12 cellular contexts compared by ENCODE assay signal in the genomic region with DNA sequence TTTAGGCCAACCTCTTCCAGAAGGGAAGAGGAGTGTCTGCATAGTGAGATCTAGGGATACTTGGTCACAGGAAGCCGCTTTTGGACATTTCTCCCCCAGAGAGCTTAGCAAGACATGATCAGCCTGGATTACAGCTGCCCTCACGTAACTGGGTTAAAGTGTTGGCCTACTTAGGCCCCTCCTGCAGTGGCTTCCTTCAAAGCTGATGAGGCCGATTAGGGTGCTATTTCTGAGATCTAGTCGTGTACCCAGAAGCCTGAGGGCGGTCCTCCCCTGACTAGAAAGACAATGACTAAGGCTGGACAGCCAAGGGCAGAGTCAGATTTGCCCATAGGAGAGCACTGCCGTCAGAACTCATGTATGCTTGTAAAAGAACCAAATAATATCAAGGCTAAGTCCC.
"Had no signal": no experiment of that assay in that cellular context is flagged by ENCODE, and none has a peak within 500 bp of the region (broad histone marks: within the 10 kb centered on the region; RNA-seq: fewer than 3 reads in every experiment).

No MANE protein-coding gene starts in this region.

- H3K4me3 ChIP-seq: vagina had no signal

- H3K27ac ChIP-seq: neutrophil, vagina had no signal

- H3K27me3 Mint-ChIP-seq: activated CD8-positive, alpha-beta T cell treated with anti-CD3 and anti-CD28 coated beads for 36 hours; naive thymus-derived CD8-positive, alpha-beta T cell had no signal

- H3K27me3 ChIP-seq: neutrophil, vagina had no signal

- DNase-seq: activated CD4-positive, alpha-beta T cell treated with anti-CD3 and anti-CD28 coated beads for 4 hours; activated CD8-positive, alpha-beta memory T cell treated with anti-CD3 and anti-CD28 coated beads, Interleukin-2, amount 50 U/mL, for 4 hours; activated CD8-positive, alpha-beta T cell treated with anti-CD3 and anti-CD28 coated beads for 36 hours; central memory CD4-positive, alpha-beta T cell; cortex of kidney; left colon; naive thymus-derived CD8-positive, alpha-beta T cell; posterior cingulate gyrus; T-helper 2 cell had no signal

- H3K4me3 Mint-ChIP-seq: activated CD8-positive, alpha-beta T cell treated with anti-CD3 and anti-CD28 coated beads for 36 hours; activated naive CD4-positive, alpha-beta T cell treated with anti-CD3 and anti-CD28 coated beads for 36 hours; naive thymus-derived CD8-positive, alpha-beta T cell had no signal

- H3K27ac Mint-ChIP-seq: activated CD8-positive, alpha-beta T cell treated with anti-CD3 and anti-CD28 coated beads for 36 hours had no signal

- H3K9me3 Mint-ChIP-seq: activated CD8-positive, alpha-beta T cell treated with anti-CD3 and anti-CD28 coated beads for 36 hours had no signal

- H3K9me3 ChIP-seq: neutrophil, vagina had no signal

- H3K36me3 ChIP-seq: vagina had no signal

- ATAC-seq: left colon; naive thymus-derived CD8-positive, alpha-beta T cell had no signal
